Comparison of ENCODE assay signal across 1 cellular context in genomic region chr4:163815776-163816175, GRCh38.
TF ChIP-seq lines count a peak whose summit lies in the region.

No MANE protein-coding gene starts in this region.

TF ChIP-seq in GM12878, 131 proteins besides CTCF, POLR2A, EP300 and RAD21 (continued from another document):
- TF ChIP-seq IKZF2 (IDR thresholded peaks at IDR 0.05), result peak; percentile 66 to 72
- peak; percentile 62; the same call in 1 of the 2 replicates for TF ChIP-seq BMI1 (IDR thresholded peaks at IDR 0.05; ENCODE audit: borderline replicate concordance)
TF ChIP-seq in GM12878: peak in this region for 9.
